Comparison of ENCODE assay signal across 1 cellular context in the genomic region with DNA sequence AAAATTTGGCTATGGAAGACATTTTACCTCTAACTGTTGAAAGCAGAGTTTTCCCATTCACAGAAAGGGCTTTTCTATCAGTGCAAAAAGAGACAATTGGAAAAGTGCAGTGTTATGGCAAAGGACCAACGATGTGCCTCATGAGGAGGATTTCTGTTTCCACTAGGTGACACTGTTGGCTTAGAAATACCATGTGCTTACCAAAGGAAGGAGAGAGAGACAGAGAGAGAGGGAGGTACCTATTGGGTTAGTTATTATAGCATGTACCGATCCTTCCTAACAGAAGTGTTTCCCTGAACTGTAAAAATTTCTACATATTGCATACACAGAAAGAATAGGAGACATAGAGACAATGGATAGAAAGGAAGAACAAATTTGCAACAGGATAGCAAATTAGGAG.
TF ChIP-seq lines count a peak whose summit lies in the region.

No MANE protein-coding gene starts in this region.

TF ChIP-seq in WTC11, 78 proteins besides CTCF, POLR2A, EP300 and RAD21 (continued from another document):
- TF ChIP-seq ESRRA (CRISPR knock-in tag; IDR thresholded peaks at IDR 0.05; ENCODE audit: borderline replicate concordance) = no peak
- no peak for TF ChIP-seq SP1 (CRISPR knock-in tag; conservative IDR thresholded peaks at IDR 0.05)
- TF ChIP-seq, protein P1, sequence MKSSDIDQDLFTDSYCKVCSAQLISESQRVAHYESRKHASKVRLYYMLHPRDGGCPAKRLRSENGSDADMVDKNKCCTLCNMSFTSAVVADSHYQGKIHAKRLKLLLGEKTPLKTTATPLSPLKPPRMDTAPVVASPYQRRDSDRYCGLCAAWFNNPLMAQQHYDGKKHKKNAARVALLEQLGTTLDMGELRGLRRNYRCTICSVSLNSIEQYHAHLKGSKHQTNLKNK (CRISPR knock-in tag; IDR thresholded peaks at IDR 0.05) = no peak
- TF ChIP-seq PRRX2 (CRISPR knock-in tag; IDR thresholded peaks at IDR 0.05) = no peak
- no peak for TF ChIP-seq NFATC4 (CRISPR knock-in tag; IDR thresholded peaks at IDR 0.05)
- no peak for TF ChIP-seq RELA (CRISPR knock-in tag; IDR thresholded peaks at IDR 0.05; ENCODE audit: borderline replicate concordance)
- TF ChIP-seq, protein P2, sequence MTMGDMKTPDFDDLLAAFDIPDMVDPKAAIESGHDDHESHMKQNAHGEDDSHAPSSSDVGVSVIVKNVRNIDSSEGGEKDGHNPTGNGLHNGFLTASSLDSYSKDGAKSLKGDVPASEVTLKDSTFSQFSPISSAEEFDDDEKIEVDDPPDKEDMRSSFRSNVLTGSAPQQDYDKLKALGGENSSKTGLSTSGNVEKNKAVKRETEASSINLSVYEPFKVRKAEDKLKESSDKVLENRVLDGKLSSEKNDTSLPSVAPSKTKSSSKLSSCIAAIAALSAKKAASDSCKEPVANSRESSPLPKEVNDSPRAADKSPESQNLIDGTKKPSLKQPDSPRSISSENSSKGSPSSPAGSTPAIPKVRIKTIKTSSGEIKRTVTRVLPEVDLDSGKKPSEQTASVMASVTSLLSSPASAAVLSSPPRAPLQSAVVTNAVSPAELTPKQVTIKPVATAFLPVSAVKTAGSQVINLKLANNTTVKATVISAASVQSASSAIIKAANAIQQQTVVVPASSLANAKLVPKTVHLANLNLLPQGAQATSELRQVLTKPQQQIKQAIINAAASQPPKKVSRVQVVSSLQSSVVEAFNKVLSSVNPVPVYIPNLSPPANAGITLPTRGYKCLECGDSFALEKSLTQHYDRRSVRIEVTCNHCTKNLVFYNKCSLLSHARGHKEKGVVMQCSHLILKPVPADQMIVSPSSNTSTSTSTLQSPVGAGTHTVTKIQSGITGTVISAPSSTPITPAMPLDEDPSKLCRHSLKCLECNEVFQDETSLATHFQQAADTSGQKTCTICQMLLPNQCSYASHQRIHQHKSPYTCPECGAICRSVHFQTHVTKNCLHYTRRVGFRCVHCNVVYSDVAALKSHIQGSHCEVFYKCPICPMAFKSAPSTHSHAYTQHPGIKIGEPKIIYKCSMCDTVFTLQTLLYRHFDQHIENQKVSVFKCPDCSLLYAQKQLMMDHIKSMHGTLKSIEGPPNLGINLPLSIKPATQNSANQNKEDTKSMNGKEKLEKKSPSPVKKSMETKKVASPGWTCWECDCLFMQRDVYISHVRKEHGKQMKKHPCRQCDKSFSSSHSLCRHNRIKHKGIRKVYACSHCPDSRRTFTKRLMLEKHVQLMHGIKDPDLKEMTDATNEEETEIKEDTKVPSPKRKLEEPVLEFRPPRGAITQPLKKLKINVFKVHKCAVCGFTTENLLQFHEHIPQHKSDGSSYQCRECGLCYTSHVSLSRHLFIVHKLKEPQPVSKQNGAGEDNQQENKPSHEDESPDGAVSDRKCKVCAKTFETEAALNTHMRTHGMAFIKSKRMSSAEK (CRISPR knock-in tag; IDR thresholded peaks at IDR 0.05; ENCODE audit: borderline replicate concordance) = no peak
